ENCODE assay signal across 23 cellular contexts in genomic region chr17:9839433-9839832, GRCh38. TPM values are rescaled to one million over a fixed set of nuclear protein-coding genes. Genes with fewer than 3 reads are reported as not detected.
DNase-seq lines count a peak whose midpoint lies in the region; ATAC-seq, FAIRE-seq and TF ChIP-seq lines count a peak whose summit lies in the region.
"Had no signal": no experiment of that assay in that cellular context is flagged by ENCODE, and none has a peak within 500 bp of the region (broad histone marks: within the 10 kb centered on the region; RNA-seq: fewer than 3 reads in every experiment).

No MANE protein-coding gene starts in this region.

- H3K27ac Mint-ChIP-seq in astrocyte (ENCODE audit: unreplicated experiment) = peak overlapping the region; percentile 73
- H3K27ac Mint-ChIP-seq: activated CD4-positive, alpha-beta T cell treated with anti-CD3 and anti-CD28 coated beads for 36 hours; activated naive CD4-positive, alpha-beta T cell treated with anti-CD3 and anti-CD28 coated beads, Interleukin-2, amount 50 U/mL, for 72 hours; nephron progenitor cell; T-helper 1 cell treated with Interleukin-12 subunit alpha and Interleukin-12 subunit beta and Interleukin-4 antibody, amounts not matched to agents 30 μg/mL and 1 μg/mL, for 36 hours had no signal

- peak overlapping the region; percentile 96 to 97 for H3K27ac ChIP-seq in A549
- H3K27ac ChIP-seq in astrocyte (ENCODE audit: low read depth, low read length) = no peak overlapping the region
- no peak overlapping the region for H3K27ac ChIP-seq in upper lobe of right lung
- H3K27ac ChIP-seq in right cardiac atrium (ENCODE audit: low read length) = no peak overlapping the region
- H3K27ac ChIP-seq: epithelial cell of prostate, heart right ventricle had no signal

- H3K27me3 ChIP-seq in astrocyte (ENCODE audit: insufficient read depth, low read length) = no peaks in the 10 kb centered on the region
- H3K27me3 ChIP-seq in upper lobe of right lung = no peaks in the 10 kb centered on the region
- H3K27me3 ChIP-seq in right cardiac atrium (ENCODE audit: control insufficient read depth, insufficient read depth) = no peaks in the 10 kb centered on the region
- H3K27me3 ChIP-seq: Peyer's patch, sigmoid colon had no signal

- no peaks in the 10 kb centered on the region for H3K36me3 ChIP-seq in astrocyte (ENCODE audit: insufficient read depth, low read length)
- H3K36me3 ChIP-seq in upper lobe of right lung = no peaks in the 10 kb centered on the region
- H3K36me3 ChIP-seq: heart right ventricle, Peyer's patch, sigmoid colon had no signal

- H3K9me3 Mint-ChIP-seq in astrocyte (ENCODE audit: unreplicated experiment) = peaks cover 4% of the 10 kb centered on the region
- H3K9me3 Mint-ChIP-seq: activated naive CD4-positive, alpha-beta T cell treated with anti-CD3 and anti-CD28 coated beads, Interleukin-2, amount 50 U/mL, for 72 hours; nephron progenitor cell; T-helper 1 cell treated with Interleukin-12 subunit alpha and Interleukin-12 subunit beta and Interleukin-4 antibody, amounts not matched to agents 30 μg/mL and 1 μg/mL, for 36 hours had no signal

- no peaks in the 10 kb centered on the region for H4K20me1 ChIP-seq in astrocyte (ENCODE audit: insufficient read depth, low read length)

- TF ChIP-seq CTCF in A549 (IDR thresholded peaks at IDR 0.05) = peak; percentile 45
- TF ChIP-seq CTCF in astrocyte (IDR thresholded peaks at IDR 0.05; ENCODE audit: insufficient read depth, low read depth, low read length) = no peak
- no peak for TF ChIP-seq CTCF in upper lobe of right lung (IDR thresholded peaks at IDR 0.05)

- ATAC-seq in A549 = peak in 1 of 2 experiments; percentile 26; a peak in 3 of 6 replicates
- no peak for ATAC-seq in upper lobe of right lung
- no peak for ATAC-seq in right cardiac atrium
- ATAC-seq: activated CD4-positive, alpha-beta T cell treated with anti-CD3 and anti-CD28 coated beads for 36 hours; activated naive CD4-positive, alpha-beta T cell treated with anti-CD3 and anti-CD28 coated beads, Interleukin-2, amount 50 U/mL, for 72 hours; heart right ventricle had no signal

- no peaks in the 10 kb centered on the region for H3K79me2 ChIP-seq in astrocyte (ENCODE audit: insufficient read depth, low read length)

- FAIRE-seq in A549 (lab: Jason Lieb, UNC) (no peak), astrocyte (lab: Jason Lieb, UNC) (no peak)

- WGBS in A549 (ENCODE audit: missing lambda C conversion rate) = 34% methylated on average over 4 of the region's 4 CpGs
- WGBS in right cardiac atrium = 58% methylated on average over 4 of the region's 4 CpGs

- no peak overlapping the region for H3K9ac ChIP-seq in astrocyte (ENCODE audit: low read length)

- CTCF ChIA-PET in A549 (lab: Yijun Ruan, JAX) (interaction anchor here (0.9 to 10.4 kb wide), 16 partner anchors 10 to 193 kb away, joined by 3 to 101 read pairs (median 4); partner anchors contain the start of genes GLP2R, RCVRN and USP43), HEK293T (lab: Yijun Ruan, JAX) (no interaction called here)

- intact Hi-C loops in upper lobe of right lung (cut with DNase I) (no loop called here), right cardiac atrium (cut with DNase I) (loop anchor here in 1 of 4 donors (5.0 kb wide), 1 partner anchor 47 kb away; the partner anchor contains the start of gene DHRS7C)

- TF ChIP-seq EP300 in A549 (IDR thresholded peaks at IDR 0.05) = no peak

- DNase-seq in A549 (ENCODE audit: low read depth in 1 of 2, low spot score in 1 of 2) (peak; percentile 58 to 84), HEK293T (ENCODE audit: extremely low spot score) (peak; percentile 19), astrocyte (ENCODE audit: low read depth) (no peak), iPS-NIHi7 (ENCODE audit: extremely low spot score) (peak; percentile 68), NCI-H1417 (lab: John Stamatoyannopoulos, UW) (no peak), upper lobe of right lung (no peak), HUDEP-2 (lab: John Stamatoyannopoulos, UW; ENCODE audit: unreplicated experiment in 76 of 76) (no peak), right cardiac atrium (no peak)
- DNase-seq: activated CD4-positive, alpha-beta T cell treated with anti-CD3 and anti-CD28 coated beads for 36 hours; Caco-2; heart right ventricle; KG1; NCI-H146; NCI-H526 treated with DMSO at 0.1 percent for 48 hours; nephron progenitor cell; sigmoid colon; stimulated activated naive CD4-positive, alpha-beta T cell had no signal

- H3K36me3 Mint-ChIP-seq in astrocyte (ENCODE audit: low read depth, unreplicated experiment) = no peaks in the 10 kb centered on the region
- H3K36me3 Mint-ChIP-seq: activated naive CD4-positive, alpha-beta T cell treated with anti-CD3 and anti-CD28 coated beads, Interleukin-2, amount 50 U/mL, for 72 hours had no signal

- H3K9me3 ChIP-seq in A549 = peaks cover 3% of the 10 kb centered on the region; the same call in 2 of the 3 replicates
- H3K9me3 ChIP-seq in astrocyte (ENCODE audit: insufficient read depth, low read depth, low read length) = no peaks in the 10 kb centered on the region
- H3K9me3 ChIP-seq in upper lobe of right lung = no peaks in the 10 kb centered on the region
- no peaks in the 10 kb centered on the region for H3K9me3 ChIP-seq in right cardiac atrium (ENCODE audit: control insufficient read depth, low read length)
- H3K9me3 ChIP-seq: Caco-2, heart right ventricle, Peyer's patch, sigmoid colon had no signal

- no peak for TF ChIP-seq POLR2A in A549 (IDR thresholded peaks at IDR 0.05; ENCODE audit: low read length)

- no peak overlapping the region for H3K4me3 Mint-ChIP-seq in astrocyte (ENCODE audit: unreplicated experiment)
- H3K4me3 Mint-ChIP-seq: activated CD4-positive, alpha-beta T cell treated with anti-CD3 and anti-CD28 coated beads for 36 hours; nephron progenitor cell; T-helper 1 cell treated with Interleukin-12 subunit alpha and Interleukin-12 subunit beta and Interleukin-4 antibody, amounts not matched to agents 30 μg/mL and 1 μg/mL, for 36 hours had no signal

- H3K4me3 ChIP-seq in A549 = no peak overlapping the region
- H3K4me3 ChIP-seq in astrocyte (ENCODE audit: insufficient read depth, low read depth, low read length) = no peak overlapping the region
- H3K4me3 ChIP-seq in upper lobe of right lung = no peak overlapping the region
- H3K4me3 ChIP-seq in right cardiac atrium (ENCODE audit: low read length) = no peak overlapping the region
- H3K4me3 ChIP-seq: heart right ventricle, Peyer's patch, sigmoid colon had no signal

- peaks cover 89% of the 10 kb centered on the region for H3K4me1 ChIP-seq in A549
- peaks cover 25% of the 10 kb centered on the region for H3K4me1 ChIP-seq in astrocyte (ENCODE audit: insufficient read depth, low read length)
- H3K4me1 ChIP-seq in upper lobe of right lung = peaks cover 11% of the 10 kb centered on the region
- peaks cover 13% of the 10 kb centered on the region for H3K4me1 ChIP-seq in right cardiac atrium (ENCODE audit: control insufficient read depth, insufficient read depth, low read length)
- H3K4me1 ChIP-seq: Caco-2 had no signal

- H3K4me2 ChIP-seq in A549 = peak overlapping the region; percentile 78
- no peak overlapping the region for H3K4me2 ChIP-seq in astrocyte (ENCODE audit: low read length)

- TF ChIP-seq RAD21 in A549 (conservative IDR thresholded peaks at IDR 0.05 in 1 of 2, IDR thresholded peaks at IDR 0.05 in 1 of 2) = peak; percentile 41 to 59

- H3K4me1 Mint-ChIP-seq in astrocyte (ENCODE audit: low read depth, unreplicated experiment) = peaks cover 36% of the 10 kb centered on the region
- H3K4me1 Mint-ChIP-seq: activated CD4-positive, alpha-beta T cell treated with anti-CD3 and anti-CD28 coated beads for 36 hours had no signal

- H2AFZ ChIP-seq in astrocyte (ENCODE audit: low read depth, low read length) = no peak overlapping the region

- POLR2A ChIA-PET in A549 (lab: Yijun Ruan, JAX) (no interaction called here), HEK293T (lab: Yijun Ruan, JAX) (no interaction called here)

- no peaks in the 10 kb centered on the region for H3K27me3 Mint-ChIP-seq in astrocyte (ENCODE audit: low read depth, unreplicated experiment)

TF ChIP-seq in A549, 52 proteins besides CTCF, POLR2A, EP300 and RAD21 (continues in another document):
- TF ChIP-seq KDM1A (IDR thresholded peaks at IDR 0.05; ENCODE audit: low read depth) (no peak), ZNF302 (CRISPR knock-in tag; IDR thresholded peaks at IDR 0.05) (no peak)

TF ChIP-seq in HEK293T, 16 proteins besides CTCF, POLR2A, EP300 and RAD21 (continues in another document):
- TF ChIP-seq FOXM1 (IDR thresholded peaks at IDR 0.05; ENCODE audit: borderline replicate concordance) = no peak
- no peak for TF ChIP-seq SUZ12 (IDR thresholded peaks at IDR 0.05)
- TF ChIP-seq HDGF (IDR thresholded peaks at IDR 0.05; ENCODE audit: borderline replicate concordance) = no peak
- TF ChIP-seq L3MBTL2 (conservative IDR thresholded peaks at IDR 0.05) = no peak
- no peak for TF ChIP-seq TARDBP (IDR thresholded peaks at IDR 0.05)
- no peak for TF ChIP-seq FOXA1 (IDR thresholded peaks at IDR 0.05)
- TF ChIP-seq ZNF384 (IDR thresholded peaks at IDR 0.05) = no peak
- TF ChIP-seq SP1 (IDR thresholded peaks at IDR 0.05) = no peak

RNA-seq across cellular contexts. Expression of gene GLP2R, which starts 13.7 kb away (rescaled TPM):
- polyA plus RNA-seq in A549 (2011; rRNA removed) (48.7 and 76.4 TPM in 2 replicates), A549 (2017; fragmentation: RNase III; extraction: RNeasy Plus Mini Kit Qiagen cat#74134 plus additional on column Dnase treatment) (23.6 to 34.1 TPM (median 27.9 TPM) in 3 replicates), right cardiac atrium (0.77 TPM)
- 9.6 and 16.7 TPM in 2 replicates for polyA plus RNA-seq in A549 (2012; cell fraction: cytosol; rRNA removed)
- 7.3 and 11.0 TPM in 2 replicates for polyA plus RNA-seq in A549 (2012; cell fraction: nucleus; rRNA removed)
- polyA minus RNA-seq in A549 (2011; rRNA and poly(A)+ RNA removed) = 153 and 165 TPM in 2 replicates
- total RNA-seq in astrocyte (0.17 and 0.41 TPM in 2 replicates), upper lobe of right lung (1.8 TPM), right cardiac atrium (1 to 10 TPM in 1 of 4 donors, under 1 TPM in 3; 0.56 to 4.3 (median 0.79) TPM)
- total RNA-seq: activated CD4-positive, alpha-beta T cell treated with anti-CD3 and anti-CD28 coated beads for 36 hours; activated naive CD4-positive, alpha-beta T cell treated with anti-CD3 and anti-CD28 coated beads, Interleukin-2, amount 50 U/mL, for 72 hours; Caco-2 had no signal

RNA-seq across cellular contexts. Expression of gene GSG1L2, which starts 17.6 kb away (rescaled TPM):
- polyA plus RNA-seq in A549 (2011; rRNA removed) = not detected in 2 replicates
- 0.08 TPM in 1 of 2 replicates, not detected in the other for polyA plus RNA-seq in A549 (2012; cell fraction: cytosol; rRNA removed)
- polyA plus RNA-seq in A549 (2012; cell fraction: nucleus; rRNA removed) = 0.23 TPM in 1 of 2 replicates, not detected in the other
- polyA plus RNA-seq in A549 (2017; fragmentation: RNase III; extraction: RNeasy Plus Mini Kit Qiagen cat#74134 plus additional on column Dnase treatment) = not detected in 3 replicates
- polyA minus RNA-seq in A549 (2011; rRNA and poly(A)+ RNA removed) = not detected in 2 replicates
- total RNA-seq in astrocyte = not detected in 2 replicates
- not detected for total RNA-seq in upper lobe of right lung
- total RNA-seq in right cardiac atrium = not detected
- not detected for polyA plus RNA-seq in right cardiac atrium
- total RNA-seq: activated CD4-positive, alpha-beta T cell treated with anti-CD3 and anti-CD28 coated beads for 36 hours; activated naive CD4-positive, alpha-beta T cell treated with anti-CD3 and anti-CD28 coated beads, Interleukin-2, amount 50 U/mL, for 72 hours; Caco-2; cerebellum; heart right ventricle; lower leg skin; Peyer's patch; sigmoid colon had no signal
- polyA plus RNA-seq: heart right ventricle, sigmoid colon had no signal

RNA-seq across cellular contexts. Expression of gene DHRS7C, which starts 48.0 kb away (rescaled TPM):
- polyA plus RNA-seq in A549 (2011; rRNA removed) (not detected in 2 replicates), A549 (2017; fragmentation: RNase III; extraction: RNeasy Plus Mini Kit Qiagen cat#74134 plus additional on column Dnase treatment) (not detected in 3 replicates), right cardiac atrium (177 TPM)
- polyA plus RNA-seq in A549 (2012; cell fraction: cytosol; rRNA removed) = not detected in 2 replicates
- polyA plus RNA-seq in A549 (2012; cell fraction: nucleus; rRNA removed) = not detected in 2 replicates
- not detected in 2 replicates for polyA minus RNA-seq in A549 (2011; rRNA and poly(A)+ RNA removed)
- total RNA-seq in astrocyte (not detected in 2 replicates), upper lobe of right lung (not detected), right cardiac atrium (100 to 1,000 TPM; 100 to 317 (median 205) TPM)
- total RNA-seq: activated CD4-positive, alpha-beta T cell treated with anti-CD3 and anti-CD28 coated beads for 36 hours; activated naive CD4-positive, alpha-beta T cell treated with anti-CD3 and anti-CD28 coated beads, Interleukin-2, amount 50 U/mL, for 72 hours; Caco-2; cerebellum; lower leg skin; Peyer's patch; sigmoid colon had no signal

Comparison
In these comparisons a context has a peak if more than half of its experiments do, and no peak if none do; other contexts are left out.
1. DNase-seq: peak in A549 (2 of 2), HEK293T (single experiment) and iPS-NIHi7 (single experiment); none in astrocyte (single experiment), NCI-H1417 (0 of 3), upper lobe of right lung (single experiment), HUDEP-2 (0 of 76) and right cardiac atrium (0 of 3).
2. H3K27ac ChIP-seq: peak in A549 (2 of 2); none in astrocyte (single experiment), upper lobe of right lung (single experiment) and right cardiac atrium (single experiment).
3. RNA of gene DHRS7C, which starts 48.0 kb away (total RNA-seq): 100 to 317 TPM in right cardiac atrium; not detected in astrocyte and not detected in upper lobe of right lung (single experiment); every median in the first group is over 100 times any median in the second.